In the genomic region with DNA sequence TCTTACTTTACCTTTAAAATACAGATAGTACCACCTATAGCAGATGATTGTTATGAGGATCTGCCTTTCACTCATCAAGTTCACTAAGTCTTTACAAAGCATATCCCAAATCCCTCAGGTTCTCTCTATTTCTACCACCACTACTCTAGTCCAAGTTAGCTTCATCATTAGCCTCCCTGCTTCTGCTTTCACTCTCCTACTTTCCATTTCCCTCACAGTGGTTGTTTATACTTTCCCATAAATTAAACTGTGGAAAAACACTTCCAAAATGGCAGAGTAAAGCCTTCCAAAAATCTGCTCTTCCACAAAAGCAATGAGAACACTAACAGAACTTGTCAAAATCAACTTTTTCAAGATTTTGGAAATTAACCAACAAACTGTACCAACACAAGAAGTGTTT, we compare ENCODE assay signal across 14 cellular contexts.
"Had no signal": no experiment of that assay in that cellular context is flagged by ENCODE, and none has a peak within 500 bp of the region (broad histone marks: within the 10 kb centered on the region; RNA-seq: fewer than 3 reads in every experiment).

No MANE protein-coding gene starts in this region.

- H3K4me3 ChIP-seq: adrenal gland, body of pancreas, upper lobe of left lung had no signal

- H3K27me3 ChIP-seq: adrenal gland, body of pancreas, upper lobe of left lung had no signal

- H3K9me3 Mint-ChIP-seq: activated B cell treated with CpG ODN at 0.5 μM for 24 hours; activated CD4-positive, alpha-beta T cell treated with anti-CD3 and anti-CD28 coated beads, Interleukin-2, amount 10 ng/mL, durations not matched to agents 24 days and 14 days; activated naive CD4-positive, alpha-beta T cell treated with anti-CD3 and anti-CD28 coated beads, Interleukin-2, amount 10 ng/mL, durations not matched to agents 7 days and 5 days; activated T-helper 17 cell treated with anti-CD3 and anti-CD28 coated beads, Interleukin-2, amount 50 U/mL, for 72 hours; memory B cell; stimulated activated memory B cell treated with anti-CD40 and anti-IgM and Interleukin-4, amounts not matched to agents 10 μg/mL and 1 μg/mL and 100 μg/mL, for 72 hours had no signal

- H3K4me3 Mint-ChIP-seq: activated B cell treated with CpG ODN at 0.5 μM for 24 hours; activated CD4-positive, alpha-beta T cell treated with anti-CD3 and anti-CD28 coated beads, Interleukin-2, amount 10 ng/mL, durations not matched to agents 24 days and 14 days; activated naive CD4-positive, alpha-beta T cell treated with anti-CD3 and anti-CD28 coated beads, Interleukin-2, amount 10 ng/mL, durations not matched to agents 7 days and 5 days; activated T-helper 17 cell treated with anti-CD3 and anti-CD28 coated beads, Interleukin-2, amount 50 U/mL, for 72 hours; memory B cell; stimulated activated memory B cell treated with anti-CD40 and anti-IgM and Interleukin-4, amounts not matched to agents 10 μg/mL and 1 μg/mL and 100 μg/mL, for 72 hours; T-helper 17 cell had no signal

- H3K4me1 Mint-ChIP-seq: activated B cell treated with CpG ODN at 0.5 μM for 24 hours; activated CD4-positive, alpha-beta T cell treated with anti-CD3 and anti-CD28 coated beads, Interleukin-2, amount 10 ng/mL, durations not matched to agents 24 days and 14 days; activated naive CD4-positive, alpha-beta T cell treated with anti-CD3 and anti-CD28 coated beads, Interleukin-2, amount 10 ng/mL, durations not matched to agents 7 days and 5 days; activated T-helper 17 cell treated with anti-CD3 and anti-CD28 coated beads, Interleukin-2, amount 50 U/mL, for 72 hours; memory B cell; stimulated activated memory B cell treated with anti-CD40 and anti-IgM and Interleukin-4, amounts not matched to agents 10 μg/mL and 1 μg/mL and 100 μg/mL, for 72 hours had no signal

- H3K27ac Mint-ChIP-seq: activated B cell treated with CpG ODN at 0.5 μM for 24 hours; activated CD4-positive, alpha-beta T cell treated with anti-CD3 and anti-CD28 coated beads, Interleukin-2, amount 10 ng/mL, durations not matched to agents 24 days and 14 days; activated naive CD4-positive, alpha-beta T cell treated with anti-CD3 and anti-CD28 coated beads, Interleukin-2, amount 10 ng/mL, durations not matched to agents 7 days and 5 days; activated T-helper 17 cell treated with anti-CD3 and anti-CD28 coated beads, Interleukin-2, amount 50 U/mL, for 72 hours; memory B cell; stimulated activated memory B cell treated with anti-CD40 and anti-IgM and Interleukin-4, amounts not matched to agents 10 μg/mL and 1 μg/mL and 100 μg/mL, for 72 hours; T-helper 17 cell had no signal

- H3K27ac ChIP-seq: adrenal gland, body of pancreas had no signal

- H3K36me3 ChIP-seq: adrenal gland, upper lobe of left lung had no signal

- H3K36me3 Mint-ChIP-seq: activated naive CD4-positive, alpha-beta T cell treated with anti-CD3 and anti-CD28 coated beads, Interleukin-2, amount 10 ng/mL, durations not matched to agents 7 days and 5 days; memory B cell; stimulated activated memory B cell treated with anti-CD40 and anti-IgM and Interleukin-4, amounts not matched to agents 10 μg/mL and 1 μg/mL and 100 μg/mL, for 72 hours had no signal

- H3K9me3 ChIP-seq: adrenal gland, body of pancreas, upper lobe of left lung had no signal

- DNase-seq: activated B cell treated with CpG ODN at 0.5 μM for 24 hours; activated CD4-positive, alpha-beta T cell treated with anti-CD3 and anti-CD28 coated beads, Interleukin-2, amount 10 ng/mL, durations not matched to agents 24 days and 14 days; activated naive CD4-positive, alpha-beta T cell treated with anti-CD3 and anti-CD28 coated beads, Interleukin-2, amount 10 ng/mL, durations not matched to agents 7 days and 5 days; adrenal gland; body of pancreas; foreskin fibroblast; islet precursor cell; posterior cingulate gyrus; right cardiac atrium; T-helper 17 cell; upper lobe of left lung had no signal
